21 cellular contexts compared by ENCODE assay signal in genomic region chr14:104515811-104516780, GRCh38.
"Had no signal": no experiment of that assay in that cellular context is flagged by ENCODE, and none has a peak within 500 bp of the region (broad histone marks: within the 10 kb centered on the region; RNA-seq: fewer than 3 reads in every experiment).

No MANE protein-coding gene starts in this region.

- H3K9me3 ChIP-seq: right lobe of liver had no signal

- H3K4me3 ChIP-seq: cardiac muscle cell, left lung, right lobe of liver, thoracic aorta, upper lobe of left lung had no signal

- H3K36me3 Mint-ChIP-seq: stimulated activated effector memory CD8-positive, alpha-beta T cell treated with anti-CD3 and anti-CD28 coated beads, Interleukin-12 subunit alpha, Interleukin-12 subunit beta, amount 100 ng/mL, for 72 hours had no signal

- H3K27me3 ChIP-seq: cardiac muscle cell, right lobe of liver, upper lobe of left lung had no signal

- ATAC-seq: activated naive CD8-positive, alpha-beta T cell treated with anti-CD3 and anti-CD28 coated beads, Interleukin-2, amount 50 U/mL, for 24 hours; left lung; right lobe of liver; stimulated activated effector memory CD8-positive, alpha-beta T cell treated with anti-CD3 and anti-CD28 coated beads, Interleukin-12 subunit alpha, Interleukin-12 subunit beta, amount 100 ng/mL, for 72 hours had no signal

- H3K27me3 Mint-ChIP-seq: dendritic cell treated with granulocyte-macrophage colony-stimulating factor and Interleukin-4, amounts not matched to agents 40 ng/mL and 50 ng/mL, for 4 days had no signal

- DNase-seq: activated CD4-positive, alpha-beta T cell treated with anti-CD3 and anti-CD28 coated beads, Interleukin-2, amount 50 U/mL, for 1 hour; activated CD4-positive, CD25-positive, alpha-beta regulatory T cell treated with anti-CD3 and anti-CD28 coated beads, Interleukin-2, amount 50 U/mL, for 72 hours; activated gamma-delta T cell; activated naive CD4-positive, alpha-beta T cell treated with anti-CD3 and anti-CD28 coated beads, Interleukin-2, amount 50 U/mL, for 16 hours; activated naive CD8-positive, alpha-beta T cell treated with anti-CD3 and anti-CD28 coated beads, Interleukin-2, amount 50 U/mL, for 24 hours; effector CD8-positive, alpha-beta T cell; foreskin melanocyte; left lung; midbrain; right lobe of liver; small intestine; T-helper 1 cell; WERI-Rb-1 had no signal

- H3K9me3 Mint-ChIP-seq: activated naive CD8-positive, alpha-beta T cell treated with anti-CD3 and anti-CD28 coated beads, Interleukin-2, amount 50 U/mL, for 24 hours; dendritic cell treated with granulocyte-macrophage colony-stimulating factor and Interleukin-4, amounts not matched to agents 40 ng/mL and 50 ng/mL, for 4 days; stimulated activated effector memory CD8-positive, alpha-beta T cell treated with anti-CD3 and anti-CD28 coated beads, Interleukin-12 subunit alpha, Interleukin-12 subunit beta, amount 100 ng/mL, for 72 hours had no signal

- H3K4me1 Mint-ChIP-seq: activated naive CD8-positive, alpha-beta T cell treated with anti-CD3 and anti-CD28 coated beads, Interleukin-2, amount 50 U/mL, for 24 hours; nephron; stimulated activated effector memory CD8-positive, alpha-beta T cell treated with anti-CD3 and anti-CD28 coated beads, Interleukin-12 subunit alpha, Interleukin-12 subunit beta, amount 100 ng/mL, for 72 hours had no signal

- H3K4me3 Mint-ChIP-seq: activated naive CD8-positive, alpha-beta T cell treated with anti-CD3 and anti-CD28 coated beads, Interleukin-2, amount 50 U/mL, for 24 hours; activated T-helper 1 cell treated with anti-CD3 and anti-CD28 coated beads, Interleukin-12 subunit alpha, Interleukin-12 subunit beta, Interleukin-2, Interleukin-4 antibody, amounts not matched to agents 30 ng/mL and 10 ng/mL and 1 ng/mL, durations not matched to agents 14 hours and 24 hours and 36 hours; dendritic cell treated with granulocyte-macrophage colony-stimulating factor and Interleukin-4, amounts not matched to agents 40 ng/mL and 50 ng/mL, for 4 days; nephron; stimulated activated effector memory CD8-positive, alpha-beta T cell treated with anti-CD3 and anti-CD28 coated beads, Interleukin-12 subunit alpha, Interleukin-12 subunit beta, amount 100 ng/mL, for 72 hours had no signal

- FAIRE-seq: small intestine, TTC549 had no signal

- H3K27ac Mint-ChIP-seq: activated naive CD8-positive, alpha-beta T cell treated with anti-CD3 and anti-CD28 coated beads, Interleukin-2, amount 50 U/mL, for 24 hours; activated T-helper 1 cell treated with anti-CD3 and anti-CD28 coated beads, Interleukin-12 subunit alpha, Interleukin-12 subunit beta, Interleukin-2, Interleukin-4 antibody, amounts not matched to agents 30 ng/mL and 10 ng/mL and 1 ng/mL, durations not matched to agents 14 hours and 24 hours and 36 hours; dendritic cell treated with granulocyte-macrophage colony-stimulating factor and Interleukin-4, amounts not matched to agents 40 ng/mL and 50 ng/mL, for 4 days; nephron; stimulated activated effector memory CD8-positive, alpha-beta T cell treated with anti-CD3 and anti-CD28 coated beads, Interleukin-12 subunit alpha, Interleukin-12 subunit beta, amount 100 ng/mL, for 72 hours had no signal

- H3K4me1 ChIP-seq: left lung, right lobe of liver, upper lobe of left lung had no signal

- H3K36me3 ChIP-seq: cardiac muscle cell, left lung, right lobe of liver, thoracic aorta, upper lobe of left lung, WERI-Rb-1 had no signal

- H3K27ac ChIP-seq: cardiac muscle cell, left lung, right lobe of liver, thoracic aorta, upper lobe of left lung, WERI-Rb-1 had no signal
